ENCODE assay signal across 18 cellular contexts in genomic region chr10:52578871-52579405, GRCh38.
DNase-seq lines count a peak whose midpoint lies in the region; ATAC-seq and TF ChIP-seq lines count a peak whose summit lies in the region.
"Had no signal": no experiment of that assay in that cellular context is flagged by ENCODE, and none has a peak within 500 bp of the region (broad histone marks: within the 10 kb centered on the region; RNA-seq: fewer than 3 reads in every experiment).

No MANE protein-coding gene starts in this region.

- H3K4me1 ChIP-seq in SJCRH30 = no peaks in the 10 kb centered on the region
- no peaks in the 10 kb centered on the region for H3K4me1 ChIP-seq in neuronal stem cell (ENCODE audit: control insufficient read depth in 2 of 2, insufficient read depth in 1 of 2, low read depth in 1 of 2, low read length in 2 of 2)
- no peaks in the 10 kb centered on the region for H3K4me1 ChIP-seq in heart left ventricle
- H3K4me1 ChIP-seq: colonic mucosa, uterus had no signal

- H3K79me1 ChIP-seq in neuronal stem cell (ENCODE audit: low read depth, low read length) = no peaks in the 10 kb centered on the region

- H3K4ac ChIP-seq in neuronal stem cell (ENCODE audit: low read length) = no peak overlapping the region

- no peak overlapping the region for H2BK120ac ChIP-seq in neuronal stem cell (ENCODE audit: low read depth, low read length)

- peak overlapping the region; percentile 53 for H2AFZ ChIP-seq in neuronal stem cell (ENCODE audit: low read length)

- no peak overlapping the region for H3K9ac ChIP-seq in neuronal stem cell (ENCODE audit: low read depth, low read length, poor library complexity)

- WGBS in neuronal stem cell (ENCODE audit: extremely low coverage in 2 of 2, insufficient read length in 2 of 2, insufficient replicate concordance in 1 of 2), 2 donors = no CpG with 5 or more reads among the region's 5 CpGs
- 25 to 36% (median 29%) methylated on average over 5 of the region's 5 CpGs for WGBS in heart left ventricle, 4 donors

- H3K4me2 ChIP-seq in neuronal stem cell (ENCODE audit: insufficient read depth, low read length, poor library complexity, severe bottlenecking) = no peak overlapping the region

- no peak overlapping the region for H2BK12ac ChIP-seq in neuronal stem cell (ENCODE audit: low read length)

- no peak for TF ChIP-seq POLR2A in heart left ventricle (IDR thresholded peaks at IDR 0.05)

- H2BK5ac ChIP-seq in neuronal stem cell (ENCODE audit: low read length) = no peak overlapping the region

- no peak overlapping the region for H3K23ac ChIP-seq in neuronal stem cell (ENCODE audit: low read depth, low read length, poor library complexity)

- no peak for TF ChIP-seq CTCF in heart left ventricle (IDR thresholded peaks at IDR 0.05)

- H2AK5ac ChIP-seq in neuronal stem cell (ENCODE audit: low read depth, low read length) = no peak overlapping the region

- H3K36me3 ChIP-seq in SJCRH30 = no peaks in the 10 kb centered on the region
- no peaks in the 10 kb centered on the region for H3K36me3 ChIP-seq in neuronal stem cell (replicated peaks in 1 of 2; ENCODE audit: control insufficient read depth in 2 of 2, insufficient read depth in 2 of 2, low read length in 2 of 2)
- no peaks in the 10 kb centered on the region for H3K36me3 ChIP-seq in heart left ventricle
- H3K36me3 ChIP-seq: colonic mucosa, uterus had no signal

- H3K27ac ChIP-seq in SJCRH30 (peak overlapping the region; percentile 54), neuronal stem cell (replicated peaks; ENCODE audit: low read length) (no peak overlapping the region), heart left ventricle (no peak overlapping the region)
- H3K27ac ChIP-seq: colonic mucosa, uterus had no signal

- H3K9me3 ChIP-seq in SJCRH30 (replicated peaks) (0 out of 2 replicates have a peak, but pooled peaks cover 3% of the 10 kb centered on the region), neuronal stem cell (replicated peaks in 1 of 2; ENCODE audit: control insufficient read depth in 2 of 2, insufficient read depth in 1 of 2, low read depth in 1 of 2, low read length in 2 of 2) (no peaks in the 10 kb centered on the region), heart left ventricle (peaks cover 0 to 6% (median 2%) of the 10 kb centered on the region in 12 donors)
- H3K9me3 ChIP-seq: colonic mucosa, uterus had no signal

- peak overlapping the region; percentile 29 for H3K4me3 ChIP-seq in SJCRH30
- no peak overlapping the region for H3K4me3 ChIP-seq in neuronal stem cell (ENCODE audit: low read length in 2 of 2)
- no peak overlapping the region for H3K4me3 ChIP-seq in heart left ventricle
- H3K4me3 ChIP-seq: colonic mucosa, uterus had no signal

- no peak overlapping the region for H3K14ac ChIP-seq in neuronal stem cell (ENCODE audit: low read length)

- H3K27me3 ChIP-seq in SJCRH30 (no peaks in the 10 kb centered on the region), neuronal stem cell (ENCODE audit: control insufficient read depth in 3 of 3, insufficient read depth in 3 of 3, low read depth in 1 of 3, low read length in 3 of 3) (no peaks in the 10 kb centered on the region), heart left ventricle (no peaks in the 10 kb centered on the region)
- H3K27me3 ChIP-seq: colonic mucosa, uterus had no signal

- no peak for ATAC-seq in HG03135 (IDR thresholded peaks at IDR 0.05; ENCODE audit: unreplicated experiment)
- no peak for ATAC-seq in heart left ventricle
- no peak for ATAC-seq in GM19023 (IDR thresholded peaks at IDR 0.05; ENCODE audit: unreplicated experiment)
- ATAC-seq: activated CD8-positive, alpha-beta T cell treated with anti-CD3 and anti-CD28 coated beads for 36 hours; left cardiac atrium had no signal

- H4K8ac ChIP-seq in neuronal stem cell (ENCODE audit: low read depth, low read length) = no peak overlapping the region

- DNase-seq in ELR (ENCODE audit: low read depth) = peak; percentile 10
- DNase-seq in SJCRH30 = peak; percentile 3 to 38
- DNase-seq in fibroblast of gingiva (ENCODE audit: low read depth) = peak; percentile 54
- DNase-seq in neuronal stem cell (ENCODE audit: low spot score) = no peak
- DNase-seq in NCI-H748 (lab: John Stamatoyannopoulos, UW; ENCODE audit: unreplicated experiment) = no peak
- DNase-seq in heart left ventricle = no peak
- DNase-seq: activated CD8-positive, alpha-beta T cell treated with anti-CD3 and anti-CD28 coated beads for 36 hours; colonic mucosa; COR-L47; erythroblast; hypothalamus; left cardiac atrium; naive B cell; NCI-H1694 treated with DMSO at 0.1 percent for 48 hours; NCI-H510A treated with DMSO at 0.1 percent for 48 hours; uterus had no signal

- intact Hi-C loops in heart left ventricle (cut with DNase I) = no loop called here

- H3K18ac ChIP-seq in neuronal stem cell (ENCODE audit: low read length) = no peak overlapping the region

- H4K91ac ChIP-seq in neuronal stem cell (ENCODE audit: low read depth, low read length, poor library complexity) = no peak overlapping the region

- H2BK15ac ChIP-seq in neuronal stem cell (ENCODE audit: low read length) = no peak overlapping the region

Comparison
In these comparisons a context has a peak if more than half of its experiments do, and no peak if none do; other contexts are left out.
1. DNase-seq: peak in ELR (single experiment), SJCRH30 (2 of 2) and fibroblast of gingiva (single experiment); none in neuronal stem cell (single experiment), NCI-H748 (single experiment) and heart left ventricle (0 of 5).